31 cellular contexts compared by ENCODE assay signal in the genomic region with DNA sequence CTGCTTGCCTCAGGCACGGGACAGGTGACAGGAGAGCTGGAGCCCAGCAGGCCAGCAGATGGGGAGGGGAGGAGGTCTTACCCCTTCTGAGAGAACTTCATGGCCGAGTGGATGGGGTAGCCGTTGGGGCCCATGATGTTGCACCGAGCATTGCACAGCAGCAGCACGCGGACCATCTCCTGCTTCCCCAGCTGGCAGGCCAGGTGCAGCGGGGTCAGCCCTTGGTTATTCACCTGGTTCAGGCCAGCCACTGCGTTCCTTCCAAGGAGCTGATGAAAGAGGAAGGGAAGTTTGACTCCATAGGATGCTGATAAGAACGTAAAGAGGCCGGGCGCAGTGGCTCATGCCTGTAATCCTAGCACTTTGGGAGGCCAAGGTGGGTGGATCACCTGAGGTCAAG. TPM values are rescaled to one million over a fixed set of nuclear protein-coding genes. Genes with fewer than 3 reads are reported as not detected.
DNase-seq lines count a peak whose midpoint lies in the region; ATAC-seq, FAIRE-seq and TF ChIP-seq lines count a peak whose summit lies in the region.
"Had no signal": no experiment of that assay in that cellular context is flagged by ENCODE, and none has a peak within 500 bp of the region (broad histone marks: within the 10 kb centered on the region; RNA-seq: fewer than 3 reads in every experiment).

No MANE protein-coding gene starts in this region.

- 95% methylated on average over 10 of the region's 11 CpGs for WGBS in right lobe of liver (ENCODE audit: insufficient coverage, low coverage, low lambda C conversion rate, missing lambda C conversion rate)
- WGBS in HepG2 (ENCODE audit: low lambda C conversion rate), result 95% methylated on average over 7 of the region's 11 CpGs

- peaks cover 5% of the 10 kb centered on the region for H3K4me1 Mint-ChIP-seq in activated T-helper 1 cell treated with anti-CD3 and anti-CD28 coated beads, Interleukin-12 subunit alpha, Interleukin-12 subunit beta, Interleukin-2, Interleukin-4 antibody, amounts not matched to agents 30 ng/mL and 10 ng/mL and 1 ng/mL, durations not matched to agents 14 hours and 24 hours and 36 hours (ENCODE audit: low read depth)

- no peak overlapping the region for H3K27ac Mint-ChIP-seq in activated T-helper 1 cell treated with anti-CD3 and anti-CD28 coated beads, Interleukin-12 subunit alpha, Interleukin-12 subunit beta, Interleukin-2, Interleukin-4 antibody, amounts not matched to agents 30 ng/mL and 10 ng/mL and 1 ng/mL, durations not matched to agents 14 hours and 24 hours and 36 hours
- H3K27ac Mint-ChIP-seq: CD8-positive, alpha-beta T cell had no signal

- no peak overlapping the region for H2AFZ ChIP-seq in HepG2 (ENCODE audit: low read length)
- H2AFZ ChIP-seq: PC-9 had no signal

- H3K79me2 ChIP-seq in HepG2 (ENCODE audit: insufficient read depth, low read length), result no peaks in the 10 kb centered on the region

- POLR2A ChIA-PET in HepG2 (lab: Yijun Ruan, JAX), result no interaction called here

- peak in 2 of 3 donors; percentile 23 to 37 for DNase-seq in right lobe of liver
- DNase-seq in HepG2 (ENCODE audit: low spot score), result no peak
- peak; percentile 62 for DNase-seq in coronary artery (ENCODE audit: low spot score)
- peak; percentile 71 for DNase-seq in mesenteric fat pad (ENCODE audit: low spot score)
- DNase-seq in upper lobe of right lung, result peak; percentile 38
- no peak for DNase-seq in activated T-helper 1 cell treated with anti-CD3 and anti-CD28 coated beads, Interleukin-12 subunit alpha, Interleukin-12 subunit beta, Interleukin-2, Interleukin-4 antibody, amounts not matched to agents 30 ng/mL and 10 ng/mL and 1 ng/mL, durations not matched to agents 14 hours and 24 hours and 36 hours (ENCODE audit: low spot score)
- DNase-seq: AML-193; C1 segment of cervical spinal cord; Caco-2; CD8-positive, alpha-beta T cell; EL; GDM1; H9; IMR-90; KG1; MG63; NCI-H1694; NCI-H2029 treated with DMSO at 0.1 percent for 48 hours; NCI-H446 treated with DMSO at 0.1 percent for 48 hours; NCI-H526; NCI-H82; NK-92 treated with Interleukin-12 subunit alpha and Interleukin-12 subunit beta, amount 100 ng/mL, for 24 hours; PC-9 had no signal

- H3K27ac ChIP-seq in right lobe of liver, result no peak overlapping the region
- no peak overlapping the region for H3K27ac ChIP-seq in HepG2 (ENCODE audit: extremely low read length, insufficient read depth, low read length)
- H3K27ac ChIP-seq in coronary artery, result no peak overlapping the region
- H3K27ac ChIP-seq in upper lobe of right lung, result no peak overlapping the region
- H3K27ac ChIP-seq: PC-9, SJSA1 had no signal

- in situ Hi-C loops in HepG2 (cut with HindIII; ENCODE audit: extremely low pct_ligation_motif_present, low pct_unique_long_range_greater_than_20kb), result no loop called here

- H3K27me3 Mint-ChIP-seq in activated T-helper 1 cell treated with anti-CD3 and anti-CD28 coated beads, Interleukin-12 subunit alpha, Interleukin-12 subunit beta, Interleukin-2, Interleukin-4 antibody, amounts not matched to agents 30 ng/mL and 10 ng/mL and 1 ng/mL, durations not matched to agents 14 hours and 24 hours and 36 hours (ENCODE audit: insufficient read depth), result no peaks in the 10 kb centered on the region

- H3K4me3 Mint-ChIP-seq in activated T-helper 1 cell treated with anti-CD3 and anti-CD28 coated beads, Interleukin-12 subunit alpha, Interleukin-12 subunit beta, Interleukin-2, Interleukin-4 antibody, amounts not matched to agents 30 ng/mL and 10 ng/mL and 1 ng/mL, durations not matched to agents 14 hours and 24 hours and 36 hours, result no peak overlapping the region
- H3K4me3 Mint-ChIP-seq: CD8-positive, alpha-beta T cell; H9 had no signal

- CTCF ChIA-PET in HepG2 (lab: Yijun Ruan, JAX; ENCODE audit: low intra/inter-chr PET ratio, low total read pairs), result no interaction called here

- no peaks in the 10 kb centered on the region for H3K27me3 ChIP-seq in right lobe of liver
- no peaks in the 10 kb centered on the region; a peak in 1 of 5 replicates for H3K27me3 ChIP-seq in HepG2 (ENCODE audit: control insufficient read depth in 1 of 2, insufficient read depth in 2 of 2, low read length in 2 of 2)
- no peaks in the 10 kb centered on the region for H3K27me3 ChIP-seq in upper lobe of right lung
- H3K27me3 ChIP-seq: MG63, SJSA1 had no signal

- H3K9me3 ChIP-seq in right lobe of liver, result no peaks in the 10 kb centered on the region
- no peaks in the 10 kb centered on the region for H3K9me3 ChIP-seq in HepG2 (ENCODE audit: low read length)
- H3K9me3 ChIP-seq in upper lobe of right lung, result no peaks in the 10 kb centered on the region
- H3K9me3 ChIP-seq: Caco-2, MG63, SJSA1 had no signal

- no peak for ATAC-seq in right lobe of liver
- ATAC-seq in HepG2, result no peak
- ATAC-seq in upper lobe of right lung, result no peak
- ATAC-seq in activated CD4-positive, CD25-positive, alpha-beta regulatory T cell treated with anti-CD3 and anti-CD28 coated beads, Interleukin-2, amount 50 U/mL, for 24 hours, result no peak
- ATAC-seq in GM21515 (IDR thresholded peaks at IDR 0.05; ENCODE audit: unreplicated experiment), result no peak
- ATAC-seq: CD8-positive, alpha-beta T cell; GM12878; Right ventricle myocardium inferior had no signal

- H4K20me1 ChIP-seq in HepG2 (ENCODE audit: insufficient read depth, low read length), result no peaks in the 10 kb centered on the region

- H3K4me2 ChIP-seq in HepG2 (ENCODE audit: low read depth, low read length), result no peak overlapping the region
- H3K4me2 ChIP-seq: PC-9 had no signal

- no peaks in the 10 kb centered on the region for H3K9me3 Mint-ChIP-seq in activated T-helper 1 cell treated with anti-CD3 and anti-CD28 coated beads, Interleukin-12 subunit alpha, Interleukin-12 subunit beta, Interleukin-2, Interleukin-4 antibody, amounts not matched to agents 30 ng/mL and 10 ng/mL and 1 ng/mL, durations not matched to agents 14 hours and 24 hours and 36 hours
- H3K9me3 Mint-ChIP-seq: CD8-positive, alpha-beta T cell; H9 had no signal

- H3K36me3 ChIP-seq in right lobe of liver, result no peaks in the 10 kb centered on the region
- no peaks in the 10 kb centered on the region for H3K36me3 ChIP-seq in HepG2 (replicated peaks in 1 of 2; ENCODE audit: control insufficient read depth in 1 of 2, insufficient read depth in 2 of 2, low read length in 2 of 2)
- H3K36me3 ChIP-seq in upper lobe of right lung, result peaks cover 10% of the 10 kb centered on the region
- H3K36me3 ChIP-seq: MG63, SJSA1 had no signal

- FAIRE-seq in HepG2 (lab: Jason Lieb, UNC), result no peak
- FAIRE-seq: GM12878 had no signal

- TF ChIP-seq EP300 in HepG2 (IDR thresholded peaks at IDR 0.05; ENCODE audit: low read depth in 2 of 2, low read length in 2 of 2) (no peak), HepG2 (CRISPR knock-in tag; IDR thresholded peaks at IDR 0.05; ENCODE audit: borderline replicate concordance) (no peak)

- TF ChIP-seq CTCF in right lobe of liver (IDR thresholded peaks at IDR 0.05), result no peak
- no peak for TF ChIP-seq CTCF in HepG2 (CRISPR knock-in tag; IDR thresholded peaks at IDR 0.05)
- TF ChIP-seq CTCF in coronary artery (IDR thresholded peaks at IDR 0.05), result no peak
- TF ChIP-seq CTCF in upper lobe of right lung (IDR thresholded peaks at IDR 0.05), result no peak

- peaks cover 0 to 4% (median 0%) of the 10 kb centered on the region in 4 donors for H3K4me1 ChIP-seq in right lobe of liver
- no peaks in the 10 kb centered on the region for H3K4me1 ChIP-seq in HepG2 (ENCODE audit: insufficient read depth, low read length)
- H3K4me1 ChIP-seq in upper lobe of right lung, result no peaks in the 10 kb centered on the region
- H3K4me1 ChIP-seq: Caco-2 had no signal

- TF ChIP-seq RAD21 in HepG2 (CRISPR knock-in tag; IDR thresholded peaks at IDR 0.05), result no peak

- BruUV-seq in HepG2 (replicated peaks; lab: Mats Ljungman, UMichigan), result no TSS peak

- peaks cover 9% of the 10 kb centered on the region for H3K36me3 Mint-ChIP-seq in activated T-helper 1 cell treated with anti-CD3 and anti-CD28 coated beads, Interleukin-12 subunit alpha, Interleukin-12 subunit beta, Interleukin-2, Interleukin-4 antibody, amounts not matched to agents 30 ng/mL and 10 ng/mL and 1 ng/mL, durations not matched to agents 14 hours and 24 hours and 36 hours (ENCODE audit: low read depth)

- H3K4me3 ChIP-seq in right lobe of liver (no peak overlapping the region), HepG2 (replicated peaks in 1 of 3; ENCODE audit: insufficient read depth in 1 of 3, low read depth in 2 of 3, low read length in 3 of 3) (no peak overlapping the region), coronary artery (no peak overlapping the region), upper lobe of right lung (no peak overlapping the region)
- H3K4me3 ChIP-seq: GM12878, MG63, PC-9, SJSA1 had no signal

- intact Hi-C loops in right lobe of liver (cut with DNase I) (no loop called here), HepG2 (cut with micrococcal nuclease; ENCODE audit: unreplicated experiment) (no loop called here), upper lobe of right lung (cut with DNase I) (no loop called here)
- intact Hi-C loops in activated T-helper 1 cell treated with anti-CD3 and anti-CD28 coated beads, Interleukin-12 subunit alpha, Interleukin-12 subunit beta, Interleukin-2, Interleukin-4 antibody, amounts not matched to agents 30 ng/mL and 10 ng/mL and 1 ng/mL, durations not matched to agents 14 hours and 24 hours and 36 hours (cut with micrococcal nuclease), result no loop called here

- no peak overlapping the region for H3K9ac ChIP-seq in HepG2 (ENCODE audit: insufficient read depth, low read depth, low read length)

- TF ChIP-seq POLR2A in right lobe of liver (IDR thresholded peaks at IDR 0.05), result no peak
- no peak for TF ChIP-seq POLR2A in HepG2 (IDR thresholded peaks at IDR 0.05; ENCODE audit: insufficient read depth in 1 of 2, low read depth in 2 of 2, low read length in 2 of 2)

RNA-seq across cellular contexts. Expression of gene BAIAP2L2, which starts 29.4 kb away (rescaled TPM):
- 1 to 10 TPM in 3 of 6 experiments, under 1 TPM in 3; 0.79 to 5.0 (median 1.4) TPM for total RNA-seq in right lobe of liver
- total RNA-seq in HepG2 (2016; rRNA removed; fragmentation: Illumina TruSeq; extraction: Trizol), result 3.0 and 4.4 TPM in 2 replicates
- total RNA-seq in HepG2 (2016; cell fraction: cytosol; rRNA removed; fragmentation: Illumina TruSeq; extraction: Trizol; ENCODE audit: low read depth), result 2.2 and 2.3 TPM in 2 replicates
- total RNA-seq in HepG2 (2016; cell fraction: insoluble cytoplasmic fraction; rRNA removed; fragmentation: Illumina TruSeq; extraction: Trizol), result 1.8 and 4.6 TPM in 2 replicates
- total RNA-seq in HepG2 (2016; cell fraction: membrane; rRNA removed; fragmentation: Illumina TruSeq; extraction: Trizol), result 2.9 and 3.5 TPM in 2 replicates
- total RNA-seq in HepG2 (2016; cell fraction: nucleus; rRNA removed; fragmentation: Illumina TruSeq; extraction: Trizol), result 3.9 and 4.3 TPM in 2 replicates
- polyA plus RNA-seq in HepG2 (2011; rRNA removed), result 7.5 and 8.4 TPM in 2 replicates
- 3.0 and 4.7 TPM in 2 replicates for polyA plus RNA-seq in HepG2 (2011; cell fraction: cytosol; rRNA removed)
- 77.2 and 103 TPM in 2 replicates for polyA plus RNA-seq in HepG2 (2011; cell fraction: nucleus; rRNA removed)
- polyA plus RNA-seq in HepG2 (2012), result 5.6 and 7.7 TPM in 2 replicates
- polyA plus RNA-seq in HepG2 (2016; cell fraction: cytosol; fragmentation: Illumina TruSeq; extraction: Trizol; ENCODE audit: low read depth), result 3.1 and 3.4 TPM in 2 replicates
- polyA plus RNA-seq in HepG2 (2016; cell fraction: insoluble cytoplasmic fraction; fragmentation: Illumina TruSeq; extraction: Trizol; ENCODE audit: low read depth), result 4.8 and 7.0 TPM in 2 replicates
- polyA plus RNA-seq in HepG2 (2016; cell fraction: membrane; fragmentation: Illumina TruSeq; extraction: Trizol; ENCODE audit: low read depth), result 4.5 TPM in 2 replicates
- 34.3 and 34.8 TPM in 2 replicates for polyA plus RNA-seq in HepG2 (2016; cell fraction: nucleus; fragmentation: Illumina TruSeq; extraction: Trizol; ENCODE audit: insufficient read depth, low read depth)
- 0.23 and 3.8 TPM in 2 replicates for polyA minus RNA-seq in HepG2 (2011; rRNA and poly(A)+ RNA removed; ENCODE audit: low replicate concordance)
- polyA minus RNA-seq in HepG2 (2011; cell fraction: cytosol; rRNA and poly(A)+ RNA removed), result 3.0 and 4.1 TPM in 2 replicates
- polyA minus RNA-seq in HepG2 (2011; cell fraction: nucleus; rRNA and poly(A)+ RNA removed), result 4.5 and 5.1 TPM in 2 replicates
- total RNA-seq in mesenteric fat pad, result 1.8 TPM
- total RNA-seq in upper lobe of right lung, result 0.29 TPM
- total RNA-seq in activated T-helper 1 cell treated with anti-CD3 and anti-CD28 coated beads, Interleukin-12 subunit alpha, Interleukin-12 subunit beta, Interleukin-2, Interleukin-4 antibody, amounts not matched to agents 30 ng/mL and 10 ng/mL and 1 ng/mL, durations not matched to agents 14 hours and 24 hours and 36 hours, result 0.29 and 0.32 TPM in 2 replicates
- total RNA-seq: A172, SJSA1 had no signal

RNA-seq across cellular contexts. Expression of gene PLA2G6, which starts 41.7 kb away (rescaled TPM):
- total RNA-seq in right lobe of liver, result 10 to 100 TPM in 5 of 6 experiments, 1 to 10 TPM in 1; 8.1 to 32.9 (median 19.8) TPM
- total RNA-seq in HepG2 (2016; rRNA removed; fragmentation: Illumina TruSeq; extraction: Trizol), result 1.8 and 4.8 TPM in 2 replicates
- total RNA-seq in HepG2 (2016; cell fraction: cytosol; rRNA removed; fragmentation: Illumina TruSeq; extraction: Trizol; ENCODE audit: low read depth), result 0.61 and 0.71 TPM in 2 replicates
- total RNA-seq in HepG2 (2016; cell fraction: insoluble cytoplasmic fraction; rRNA removed; fragmentation: Illumina TruSeq; extraction: Trizol), result 1.9 and 5.2 TPM in 2 replicates
- total RNA-seq in HepG2 (2016; cell fraction: membrane; rRNA removed; fragmentation: Illumina TruSeq; extraction: Trizol), result 1.3 TPM in 2 replicates
- 8.4 and 11.2 TPM in 2 replicates for total RNA-seq in HepG2 (2016; cell fraction: nucleus; rRNA removed; fragmentation: Illumina TruSeq; extraction: Trizol)
- 11.5 and 12.3 TPM in 2 replicates for polyA plus RNA-seq in HepG2 (2011; rRNA removed)
- polyA plus RNA-seq in HepG2 (2011; cell fraction: cytosol; rRNA removed), result 2.7 and 3.9 TPM in 2 replicates
- 73.3 and 101 TPM in 2 replicates for polyA plus RNA-seq in HepG2 (2011; cell fraction: nucleus; rRNA removed)
- polyA plus RNA-seq in HepG2 (2012), result 6.5 and 7.3 TPM in 2 replicates
- 0.44 and 0.53 TPM in 2 replicates for polyA plus RNA-seq in HepG2 (2016; cell fraction: cytosol; fragmentation: Illumina TruSeq; extraction: Trizol; ENCODE audit: low read depth)
- polyA plus RNA-seq in HepG2 (2016; cell fraction: insoluble cytoplasmic fraction; fragmentation: Illumina TruSeq; extraction: Trizol; ENCODE audit: low read depth), result 0.96 and 1.7 TPM in 2 replicates
- 0.88 and 1.6 TPM in 2 replicates for polyA plus RNA-seq in HepG2 (2016; cell fraction: membrane; fragmentation: Illumina TruSeq; extraction: Trizol; ENCODE audit: low read depth)
- polyA plus RNA-seq in HepG2 (2016; cell fraction: nucleus; fragmentation: Illumina TruSeq; extraction: Trizol; ENCODE audit: insufficient read depth, low read depth), result 22.2 and 23.2 TPM in 2 replicates
- polyA minus RNA-seq in HepG2 (2011; rRNA and poly(A)+ RNA removed; ENCODE audit: low replicate concordance), result 27.4 and 36.9 TPM in 2 replicates
- polyA minus RNA-seq in HepG2 (2011; cell fraction: cytosol; rRNA and poly(A)+ RNA removed), result 2.6 and 3.8 TPM in 2 replicates
- 21.3 and 31.8 TPM in 2 replicates for polyA minus RNA-seq in HepG2 (2011; cell fraction: nucleus; rRNA and poly(A)+ RNA removed)
- total RNA-seq in mesenteric fat pad, result 54.1 TPM
- 52.4 TPM for total RNA-seq in upper lobe of right lung
- 34.8 and 34.9 TPM in 2 replicates for total RNA-seq in activated T-helper 1 cell treated with anti-CD3 and anti-CD28 coated beads, Interleukin-12 subunit alpha, Interleukin-12 subunit beta, Interleukin-2, Interleukin-4 antibody, amounts not matched to agents 30 ng/mL and 10 ng/mL and 1 ng/mL, durations not matched to agents 14 hours and 24 hours and 36 hours

RNA-seq across cellular contexts. Expression of gene SLC16A8, which starts 55.9 kb away (rescaled TPM):
- total RNA-seq in right lobe of liver (not detected), HepG2 (2016; rRNA removed; fragmentation: Illumina TruSeq; extraction: Trizol) (not detected in 2 replicates), mesenteric fat pad (not detected), upper lobe of right lung (not detected)
- not detected in 2 replicates for total RNA-seq in HepG2 (2016; cell fraction: cytosol; rRNA removed; fragmentation: Illumina TruSeq; extraction: Trizol; ENCODE audit: low read depth)
- not detected in 2 replicates for total RNA-seq in HepG2 (2016; cell fraction: insoluble cytoplasmic fraction; rRNA removed; fragmentation: Illumina TruSeq; extraction: Trizol)
- total RNA-seq in HepG2 (2016; cell fraction: membrane; rRNA removed; fragmentation: Illumina TruSeq; extraction: Trizol), result not detected in 2 replicates
- total RNA-seq in HepG2 (2016; cell fraction: nucleus; rRNA removed; fragmentation: Illumina TruSeq; extraction: Trizol), result not detected in 2 replicates
- polyA plus RNA-seq in HepG2 (2011; rRNA removed), result not detected in 2 replicates
- polyA plus RNA-seq in HepG2 (2011; cell fraction: cytosol; rRNA removed), result not detected in 2 replicates
- not detected in 2 replicates for polyA plus RNA-seq in HepG2 (2011; cell fraction: nucleus; rRNA removed)
- 0.44 and 0.49 TPM in 2 replicates for polyA plus RNA-seq in HepG2 (2012)
- polyA plus RNA-seq in HepG2 (2016; cell fraction: cytosol; fragmentation: Illumina TruSeq; extraction: Trizol; ENCODE audit: low read depth), result not detected in 2 replicates
- polyA plus RNA-seq in HepG2 (2016; cell fraction: insoluble cytoplasmic fraction; fragmentation: Illumina TruSeq; extraction: Trizol; ENCODE audit: low read depth), result not detected in 2 replicates
- not detected in 2 replicates for polyA plus RNA-seq in HepG2 (2016; cell fraction: membrane; fragmentation: Illumina TruSeq; extraction: Trizol; ENCODE audit: low read depth)
- not detected in 2 replicates for polyA plus RNA-seq in HepG2 (2016; cell fraction: nucleus; fragmentation: Illumina TruSeq; extraction: Trizol; ENCODE audit: insufficient read depth, low read depth)
- not detected in 2 replicates for polyA minus RNA-seq in HepG2 (2011; rRNA and poly(A)+ RNA removed; ENCODE audit: low replicate concordance)
- not detected in 2 replicates for polyA minus RNA-seq in HepG2 (2011; cell fraction: cytosol; rRNA and poly(A)+ RNA removed)
- polyA minus RNA-seq in HepG2 (2011; cell fraction: nucleus; rRNA and poly(A)+ RNA removed), result not detected in 2 replicates
- 0.34 TPM in 1 of 2 replicates, not detected in the other for total RNA-seq in activated T-helper 1 cell treated with anti-CD3 and anti-CD28 coated beads, Interleukin-12 subunit alpha, Interleukin-12 subunit beta, Interleukin-2, Interleukin-4 antibody, amounts not matched to agents 30 ng/mL and 10 ng/mL and 1 ng/mL, durations not matched to agents 14 hours and 24 hours and 36 hours
- total RNA-seq: A172; Caco-2; CD8-positive, alpha-beta T cell; GM12878; IMR-90; PC-9; Right ventricle myocardium inferior; RPMI7951; SJSA1 had no signal
- polyA plus RNA-seq: AG04450, GM12878, IMR-90 had no signal

Comparison
In these comparisons a context has a peak if more than half of its experiments do, and no peak if none do; other contexts are left out.
1. DNase-seq: peak in right lobe of liver (2 of 3), coronary artery (single experiment), mesenteric fat pad (single experiment) and upper lobe of right lung (single experiment); none in HepG2 (single experiment) and activated T-helper 1 cell treated with anti-CD3 and anti-CD28 coated beads, Interleukin-12 subunit alpha, Interleukin-12 subunit beta, Interleukin-2, Interleukin-4 antibody, amounts not matched to agents 30 ng/mL and 10 ng/mL and 1 ng/mL, durations not matched to agents 14 hours and 24 hours and 36 hours (single experiment).